In the genomic region with DNA sequence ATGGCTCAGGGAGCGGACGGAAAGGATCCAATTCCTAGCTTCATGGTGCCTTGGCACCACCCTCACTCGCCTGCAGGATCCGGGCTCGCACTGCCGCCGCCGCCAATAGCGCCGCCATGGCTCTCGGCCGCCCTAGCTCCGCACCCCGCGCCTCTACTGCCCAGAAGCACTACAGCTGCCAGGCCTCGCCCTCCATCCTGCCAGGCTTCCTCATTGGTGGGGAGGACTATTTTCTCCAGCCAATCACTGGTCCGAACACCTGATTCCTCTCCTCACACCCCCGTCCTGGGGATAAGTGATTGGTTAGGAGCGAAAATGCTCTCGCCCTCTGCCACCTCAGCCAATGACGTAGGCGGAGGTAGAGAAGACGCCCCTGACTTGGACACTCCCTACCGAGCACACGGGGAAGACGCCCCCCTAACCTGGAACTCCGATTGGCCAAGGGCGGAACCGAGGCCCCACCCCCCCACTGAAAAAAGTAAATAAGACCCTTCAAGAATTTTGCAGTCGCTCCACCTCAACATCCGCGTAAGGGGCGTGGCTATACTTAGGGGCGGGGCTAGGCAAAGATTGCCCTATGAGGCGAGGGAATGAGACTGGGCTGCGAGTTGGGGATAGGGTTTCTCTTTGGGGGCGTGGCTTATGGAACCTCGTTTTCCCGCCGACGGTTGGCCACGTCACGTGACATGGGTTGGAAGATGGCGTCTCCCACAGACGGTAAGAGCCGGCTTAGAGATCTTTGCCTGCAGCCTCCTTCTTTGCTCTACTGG, we compare ENCODE assay signal across 8 cellular contexts. TPM values are rescaled to one million over a fixed set of nuclear protein-coding genes. Genes with fewer than 3 reads are reported as not detected.
DNase-seq lines count a peak whose midpoint lies in the region; ATAC-seq and TF ChIP-seq lines count a peak whose summit lies in the region.

ALDH6A1 (minus strand) TSS at position 177 of the 770 bp plus-strand sequence; CDS start at position 118, 59 bp downstream.
A gene with protein sequence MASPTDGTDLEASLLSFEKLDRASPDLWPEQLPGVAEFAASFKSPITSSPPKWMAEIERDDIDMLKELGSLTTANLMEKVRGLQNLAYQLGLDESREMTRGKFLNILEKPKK (plus strand): TSS at position 680 of the 770 bp plus-strand sequence. CDS start 19 bp downstream, at position 699.

- DNase-seq in NCI-H1930 (lab: John Stamatoyannopoulos, UW) (peak; percentile 99 to 100), ascending aorta (ENCODE audit: low spot score in 2 of 2) (peak; percentile 100), right cardiac atrium (peak; percentile 99), pulmonary artery endothelial cell (ENCODE audit: low read depth, low spot score) (peak; percentile 100), uterus (peak; percentile 100)
- DNase-seq in T-helper 2 cell treated with Interferon-gamma antibody and Interleukin-4, amounts not matched to agents 5 μg/mL and 100 μg/mL, for 36 hours (ENCODE audit: low spot score), result peak; percentile 99

- WGBS in right cardiac atrium, result under 1% methylated on average over 46 of the region's 46 CpGs

- intact Hi-C loops in ascending aorta (cut with DNase I), result loop anchor here (1.0 to 10.0 kb wide), 5 partner anchors 65 to 410 kb away; partner anchors contain the start of genes BBOF1, COQ6, ENTPD5 and FAM161B
- intact Hi-C loops in right cardiac atrium (cut with DNase I), result no loop called here
- intact Hi-C loops in uterus (cut with DNase I; ENCODE audit: low total_unique reads), result no loop called here

- H3K4me1 Mint-ChIP-seq in T-helper 2 cell treated with Interferon-gamma antibody and Interleukin-4, amounts not matched to agents 5 μg/mL and 100 μg/mL, for 36 hours (ENCODE audit: low read depth), result peaks cover 36% of the 10 kb centered on the region

- TF ChIP-seq POLR2A in GM18505 (IDR thresholded peaks at IDR 0.05; ENCODE audit: borderline replicate concordance, extremely low read depth, insufficient read depth, insufficient read length) (peak; percentile 72), uterus (IDR thresholded peaks at IDR 0.05) (peak; percentile 85 to 96)

- H3K9me3 Mint-ChIP-seq in T-helper 2 cell treated with Interferon-gamma antibody and Interleukin-4, amounts not matched to agents 5 μg/mL and 100 μg/mL, for 36 hours, result peaks cover 3% of the 10 kb centered on the region

- H3K4me1 ChIP-seq in ascending aorta, result peaks cover 0 to 16% of the 10 kb centered on the region in 2 donors
- H3K4me1 ChIP-seq in right cardiac atrium (ENCODE audit: control insufficient read depth, insufficient read depth, low read length), result peaks cover 4% of the 10 kb centered on the region
- H3K4me1 ChIP-seq in uterus, result peaks cover 0 to 7% of the 10 kb centered on the region in 2 donors

- H3K27me3 ChIP-seq in ascending aorta (no peaks in the 10 kb centered on the region), right cardiac atrium (ENCODE audit: control insufficient read depth, insufficient read depth) (no peaks in the 10 kb centered on the region), uterus (no peaks in the 10 kb centered on the region)

- peak; percentile 88 for ATAC-seq in GM18505 (IDR thresholded peaks at IDR 0.05; ENCODE audit: unreplicated experiment)
- ATAC-seq in HG02973 (IDR thresholded peaks at IDR 0.05; ENCODE audit: unreplicated experiment), result peak; percentile 87
- peak; percentile 99 for ATAC-seq in right cardiac atrium

- H3K27ac Mint-ChIP-seq in T-helper 2 cell treated with Interferon-gamma antibody and Interleukin-4, amounts not matched to agents 5 μg/mL and 100 μg/mL, for 36 hours, result peak within 1 kb of the TSS; percentile 93

- H3K27me3 Mint-ChIP-seq in T-helper 2 cell treated with Interferon-gamma antibody and Interleukin-4, amounts not matched to agents 5 μg/mL and 100 μg/mL, for 36 hours (ENCODE audit: low read depth), result no peaks in the 10 kb centered on the region

- H3K36me3 Mint-ChIP-seq in T-helper 2 cell treated with Interferon-gamma antibody and Interleukin-4, amounts not matched to agents 5 μg/mL and 100 μg/mL, for 36 hours (ENCODE audit: low read depth), result peaks cover 10% of the 10 kb centered on the region

- TF ChIP-seq CTCF in ascending aorta (IDR thresholded peaks at IDR 0.05) (no peak), uterus (IDR thresholded peaks at IDR 0.05) (peak in 2 of 4 experiments; percentile 4 to 34)

- H3K27ac ChIP-seq in ascending aorta (peak within 1 kb of the TSS; percentile 81 to 92), right cardiac atrium (ENCODE audit: low read length) (peak within 1 kb of the TSS; percentile 98), uterus (peak within 1 kb of the TSS; percentile 84 to 89)

- H3K36me3 ChIP-seq in ascending aorta, result no peaks in the 10 kb centered on the region
- no peaks in the 10 kb centered on the region for H3K36me3 ChIP-seq in uterus

- H3K9me3 ChIP-seq in ascending aorta (no peaks in the 10 kb centered on the region), right cardiac atrium (ENCODE audit: control insufficient read depth, low read length) (no peaks in the 10 kb centered on the region), uterus (no peaks in the 10 kb centered on the region)

- H3K4me3 Mint-ChIP-seq in T-helper 2 cell treated with Interferon-gamma antibody and Interleukin-4, amounts not matched to agents 5 μg/mL and 100 μg/mL, for 36 hours, result peak within 1 kb of the TSS; percentile 93

- H3K4me3 ChIP-seq in ascending aorta (peak within 1 kb of the TSS; percentile 68 to 96), right cardiac atrium (ENCODE audit: low read length) (peak within 1 kb of the TSS; percentile 91), uterus (peak within 1 kb of the TSS; percentile 84 to 90)

RNA-seq across cellular contexts. Expression of gene ALDH6A1, which starts in this region (rescaled TPM):
- 4.9 TPM for total RNA-seq in ascending aorta
- total RNA-seq in right cardiac atrium, result 10 to 100 TPM; 27.0 to 58.0 (median 31.9) TPM
- 15.3 TPM for polyA plus RNA-seq in right cardiac atrium
- total RNA-seq in pulmonary artery endothelial cell, result 21.6 and 30.9 TPM in 2 replicates
- 10 to 100 TPM in 3 of 4 donors, 1 to 10 TPM in 1; 10.0 to 85.0 (median 49.5) TPM for total RNA-seq in uterus

RNA-seq across cellular contexts. Expression of the second gene that starts in this region (rescaled TPM):
- total RNA-seq in ascending aorta, result 1.1 TPM
- 1 to 10 TPM; 7.1 to 9.2 (median 7.8) TPM for total RNA-seq in right cardiac atrium
- 5.5 TPM for polyA plus RNA-seq in right cardiac atrium
- 11.0 and 15.5 TPM in 2 replicates for total RNA-seq in pulmonary artery endothelial cell
- total RNA-seq in uterus, result 10 to 100 TPM in 3 of 4 donors, 1 to 10 TPM in 1; 4.4 to 12.7 (median 11.7) TPM

Comparison
In these comparisons a context has a peak if more than half of its experiments do, and no peak if none do; other contexts are left out.
1. Peak in every context shown above with its lines: DNase-seq, ATAC-seq, H3K4me3 ChIP-seq and H3K27ac ChIP-seq.